7 cellular contexts compared by ENCODE assay signal in genomic region chr17:32033812-32034211, GRCh38. TPM values are rescaled to one million over a fixed set of nuclear protein-coding genes. Genes with fewer than 3 reads are reported as not detected.
DNase-seq lines count a peak whose midpoint lies in the region; ATAC-seq, FAIRE-seq and TF ChIP-seq lines count a peak whose summit lies in the region.
"Not testable (repeated sequence)": the region's sequence is repeated elsewhere in the genome, so short reads cannot be mapped to it uniquely, and the experiment has no call there.

No MANE protein-coding gene starts in this region.

- POLR2A ChIA-PET in activated CD8-positive, alpha-beta T cell treated with anti-CD3 and anti-CD28 coated beads for 36 hours (lab: Charles Lee) = not testable (repeated sequence)

- ATAC-seq in activated CD8-positive, alpha-beta T cell treated with anti-CD3 and anti-CD28 coated beads for 36 hours = peak; percentile 75
- peak; percentile 43 for ATAC-seq in activated naive CD8-positive, alpha-beta T cell treated with anti-CD3 and anti-CD28 coated beads, Interleukin-2, amount 50 U/mL, for 24 hours

- DNase-seq in GM12891 (ENCODE audit: insufficient read length, low spot score); activated naive CD8-positive, alpha-beta T cell treated with anti-CD3 and anti-CD28 coated beads, Interleukin-2, amount 50 U/mL, for 24 hours: not testable (repeated sequence)
- DNase-seq in LHCN-M2 (ENCODE audit: low read depth) (peak; percentile 3), MV-4-11 (lab: John Stamatoyannopoulos, UW) (peak; percentile 1), myocyte (ENCODE audit: low read depth) (peak; percentile 3), superior temporal gyrus (ENCODE audit: extremely low spot score) (peak; percentile 3)
- DNase-seq in activated CD8-positive, alpha-beta T cell treated with anti-CD3 and anti-CD28 coated beads for 36 hours = peak; percentile 18

- CTCF ChIA-PET in activated CD8-positive, alpha-beta T cell treated with anti-CD3 and anti-CD28 coated beads for 36 hours (lab: Charles Lee) = not testable (repeated sequence)

- not testable (repeated sequence) for H3K4me1 Mint-ChIP-seq in activated CD8-positive, alpha-beta T cell treated with anti-CD3 and anti-CD28 coated beads for 36 hours (ENCODE audit: low read depth); activated naive CD8-positive, alpha-beta T cell treated with anti-CD3 and anti-CD28 coated beads, Interleukin-2, amount 50 U/mL, for 24 hours

- H3K36me3 Mint-ChIP-seq in activated CD8-positive, alpha-beta T cell treated with anti-CD3 and anti-CD28 coated beads for 36 hours (ENCODE audit: low read depth); activated naive CD8-positive, alpha-beta T cell treated with anti-CD3 and anti-CD28 coated beads, Interleukin-2, amount 50 U/mL, for 24 hours (ENCODE audit: low read depth): not testable (repeated sequence)

- H3K4me3 Mint-ChIP-seq in activated CD8-positive, alpha-beta T cell treated with anti-CD3 and anti-CD28 coated beads for 36 hours; activated naive CD8-positive, alpha-beta T cell treated with anti-CD3 and anti-CD28 coated beads, Interleukin-2, amount 50 U/mL, for 24 hours: not testable (repeated sequence)

- not testable (repeated sequence) for FAIRE-seq in GM12891 (lab: Jason Lieb, UNC)

- not testable (repeated sequence) for H3K9me3 Mint-ChIP-seq in activated CD8-positive, alpha-beta T cell treated with anti-CD3 and anti-CD28 coated beads for 36 hours; activated naive CD8-positive, alpha-beta T cell treated with anti-CD3 and anti-CD28 coated beads, Interleukin-2, amount 50 U/mL, for 24 hours

- TF ChIP-seq CTCF in activated CD8-positive, alpha-beta T cell treated with anti-CD3 and anti-CD28 coated beads for 36 hours (IDR thresholded peaks at IDR 0.05) = not testable (repeated sequence)

- TF ChIP-seq POLR2A in GM12891 (IDR thresholded peaks at IDR 0.05; ENCODE audit: low read depth, low read length) = not testable (repeated sequence)

- not testable (repeated sequence) for H3K27ac Mint-ChIP-seq in activated CD8-positive, alpha-beta T cell treated with anti-CD3 and anti-CD28 coated beads for 36 hours; activated naive CD8-positive, alpha-beta T cell treated with anti-CD3 and anti-CD28 coated beads, Interleukin-2, amount 50 U/mL, for 24 hours

- intact Hi-C loops in activated CD8-positive, alpha-beta T cell treated with anti-CD3 and anti-CD28 coated beads for 36 hours (cut with micrococcal nuclease) = not testable (repeated sequence)

- not testable (repeated sequence) for H3K27me3 Mint-ChIP-seq in activated CD8-positive, alpha-beta T cell treated with anti-CD3 and anti-CD28 coated beads for 36 hours; activated naive CD8-positive, alpha-beta T cell treated with anti-CD3 and anti-CD28 coated beads, Interleukin-2, amount 50 U/mL, for 24 hours

TF ChIP-seq in GM12891, 5 proteins besides CTCF, POLR2A, EP300 and RAD21:
- TF ChIP-seq SPI1 (IDR thresholded peaks at IDR 0.05; ENCODE audit: low read depth, low read length) = peak; percentile 32; the same call in 1 of the 2 replicates

RNA-seq across cellular contexts. Expression of gene LRRC37B, which starts 26.6 kb away (rescaled TPM):
- polyA plus RNA-seq in GM12891 (2012; ENCODE audit: low read depth, missing spikeins) = 5.9 TPM
- 3.6 and 8.0 TPM in 2 replicates for total RNA-seq in LHCN-M2 (2014; rRNA removed)
- 3.2 TPM for polyA plus RNA-seq in LHCN-M2 (2012)
- total RNA-seq in activated CD8-positive, alpha-beta T cell treated with anti-CD3 and anti-CD28 coated beads for 36 hours = 10 to 100 TPM; 15.5 to 17.3 TPM
- 3.8 and 7.0 TPM in 2 replicates for total RNA-seq in myocyte
- polyA plus RNA-seq in myocyte (2012) = 6.9 TPM
